22 cellular contexts compared by ENCODE assay signal in the genomic region with DNA sequence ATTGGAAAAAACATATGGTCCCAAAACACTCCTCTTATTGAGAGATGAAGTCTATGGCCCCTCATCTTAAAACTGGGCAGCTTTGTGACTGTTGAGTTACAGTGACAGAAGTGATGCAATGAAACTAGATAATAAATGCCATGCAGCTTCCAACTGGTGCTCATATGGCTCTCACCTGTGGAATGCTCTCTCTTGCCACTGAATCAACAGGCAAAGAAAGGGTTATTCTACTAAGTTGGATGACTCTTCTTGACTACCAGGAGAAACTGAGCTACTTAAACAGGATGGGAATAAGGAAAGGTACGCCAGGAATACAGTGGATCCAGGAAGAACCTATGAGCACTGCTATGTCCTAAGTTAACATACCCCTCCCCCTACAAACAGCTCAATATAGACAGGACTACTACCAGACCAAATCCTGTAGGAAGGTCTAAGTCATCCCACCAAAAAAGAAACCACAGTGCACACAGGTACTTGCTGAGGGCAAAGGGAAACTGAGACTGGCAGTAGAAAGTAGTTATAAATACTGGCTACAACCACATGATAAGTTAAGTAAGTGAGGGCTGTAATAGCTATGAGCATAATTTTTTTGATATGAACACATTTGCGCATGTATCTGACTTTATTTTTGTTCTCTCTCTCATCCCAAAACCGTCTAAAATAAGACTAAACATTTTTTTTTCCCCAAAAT.
DNase-seq lines count a peak whose midpoint lies in the region; ATAC-seq, FAIRE-seq and TF ChIP-seq lines count a peak whose summit lies in the region.
"Had no signal": no experiment of that assay in that cellular context is flagged by ENCODE, and none has a peak within 500 bp of the region (broad histone marks: within the 10 kb centered on the region; RNA-seq: fewer than 3 reads in every experiment).

No MANE protein-coding gene starts in this region.

- peaks cover 2 to 6% of the 10 kb centered on the region in 2 donors for H3K36me3 Mint-ChIP-seq in activated T-cell treated with anti-CD3 and anti-CD28 coated beads, Interleukin-2, amount 50 U/mL, for 72 hours (ENCODE audit: insufficient read depth in 2 of 2)

- peak; percentile 11 for FAIRE-seq in K562 (lab: Jason Lieb, UNC)

- POLR2A ChIA-PET in K562 (lab: Yijun Ruan, JAX) = interaction anchor here (1.1 kb wide), 1 partner anchor 14 kb away, joined by 3 read pairs; no protein-coding TSS in a partner anchor

- TF ChIP-seq RAD21 in K562 (CRISPR knock-in tag; conservative IDR thresholded peaks at IDR 0.05 in 1 of 2, IDR thresholded peaks at IDR 0.05 in 1 of 2) = no peak

- no peaks in the 10 kb centered on the region for H4K20me1 ChIP-seq in K562 (replicated peaks; ENCODE audit: control insufficient read depth, insufficient read depth, low read length)

- no peak overlapping the region for H3K9ac ChIP-seq in K562 (ENCODE audit: insufficient read depth in 1 of 2, low read depth in 2 of 2, low read length in 2 of 2)

- no peak overlapping the region for H3K4me3 Mint-ChIP-seq in activated T-cell treated with anti-CD3 and anti-CD28 coated beads, Interleukin-2, amount 50 U/mL, for 72 hours
- H3K4me3 Mint-ChIP-seq: CD14-positive monocyte; T-helper 1 cell treated with Interleukin-12 subunit alpha and Interleukin-12 subunit beta and Interleukin-4 antibody, amounts not matched to agents 30 μg/mL and 1 μg/mL, for 36 hours had no signal

- peaks cover 2% of the 10 kb centered on the region in 2 donors for H3K9me3 Mint-ChIP-seq in activated T-cell treated with anti-CD3 and anti-CD28 coated beads, Interleukin-2, amount 50 U/mL, for 72 hours

- H3K27me3 Mint-ChIP-seq in activated T-cell treated with anti-CD3 and anti-CD28 coated beads, Interleukin-2, amount 50 U/mL, for 72 hours (ENCODE audit: low read depth) = no peaks in the 10 kb centered on the region

- no peak overlapping the region for H3K4me2 ChIP-seq in K562 (ENCODE audit: insufficient read depth, low read length)

- WGBS in K562 (ENCODE audit: insufficient coverage, low coverage, missing lambda C conversion rate) = 38% methylated on average over 3 of the region's 3 CpGs

- no peak for TF ChIP-seq EP300 in K562 (IDR thresholded peaks at IDR 0.05; ENCODE audit: low read length)

- no peaks in the 10 kb centered on the region for H3K4me1 ChIP-seq in K562 (replicated peaks in 1 of 2; ENCODE audit: control insufficient read depth in 2 of 2, insufficient read depth in 2 of 2, low read length in 2 of 2)

- H3K27ac Mint-ChIP-seq in activated T-cell treated with anti-CD3 and anti-CD28 coated beads, Interleukin-2, amount 50 U/mL, for 72 hours = no peak overlapping the region
- H3K27ac Mint-ChIP-seq: CD14-positive monocyte; T-helper 1 cell treated with Interleukin-12 subunit alpha and Interleukin-12 subunit beta and Interleukin-4 antibody, amounts not matched to agents 30 μg/mL and 1 μg/mL, for 36 hours had no signal

- H3K79me2 ChIP-seq in K562 (ENCODE audit: control insufficient read depth, insufficient read depth, low read length) = peaks cover 4% of the 10 kb centered on the region; the same call in 1 of the 3 replicates

- in situ Hi-C loops in K562 (cut with MboI) = no loop called here

- ATAC-seq in GM19025 (IDR thresholded peaks at IDR 0.05; ENCODE audit: low read depth, unreplicated experiment) = peak; percentile 61
- ATAC-seq in GM21825 (IDR thresholded peaks at IDR 0.05; ENCODE audit: unreplicated experiment) = peak; percentile 52
- ATAC-seq in HG02943 (IDR thresholded peaks at IDR 0.05; ENCODE audit: low read depth, unreplicated experiment) = peak; percentile 61
- ATAC-seq in K562 = no peak
- ATAC-seq in activated T-cell treated with anti-CD3 and anti-CD28 coated beads, Interleukin-2, amount 50 U/mL, for 72 hours (replicated peaks in 1 of 2) = no peak
- ATAC-seq in HG03442 (IDR thresholded peaks at IDR 0.05; ENCODE audit: unreplicated experiment) = no peak

- no peaks in the 10 kb centered on the region for H3K9me3 ChIP-seq in K562 (replicated peaks; ENCODE audit: control insufficient read depth, insufficient read depth, low read depth, low read length)

- H3K27ac ChIP-seq in K562 (ENCODE audit: extremely low read depth, low read depth, low read length) = no peak overlapping the region

- H3K27me3 ChIP-seq in K562 (ENCODE audit: control insufficient read depth in 2 of 2, insufficient read depth in 2 of 2, low read length in 2 of 2) = no peaks in the 10 kb centered on the region

- no peaks in the 10 kb centered on the region for H3K9me1 ChIP-seq in K562 (ENCODE audit: control insufficient read depth, insufficient read depth, low read length)

- CTCF ChIA-PET in K562 (lab: Yijun Ruan, JAX; ENCODE audit: low intra/inter-chr PET ratio) = no interaction called here

- no peak for DNase-seq in K562 (ENCODE audit: extremely low read depth in 1 of 4, low spot score in 3 of 4)
- DNase-seq in iPS-NIHi7 (ENCODE audit: extremely low spot score) = no peak
- no peak for DNase-seq in activated T-cell treated with anti-CD3 and anti-CD28 coated beads, Interleukin-2, amount 50 U/mL, for 72 hours
- DNase-seq in activated gamma-delta T cell treated with Interleukin-2 at 50 U/mL for 16 hours = no peak
- DNase-seq: COR-L47; EL; KBM-7; NCI-H1436; NCI-H2029; NCI-H2171; NCI-H446; NCI-H69; NK-92 treated with Interleukin-12 subunit alpha and Interleukin-12 subunit beta, amount 100 ng/mL, for 24 hours; RPMI8226; SIG-M5 had no signal

- no peaks in the 10 kb centered on the region for H3K36me3 ChIP-seq in K562 (ENCODE audit: control insufficient read depth, insufficient read depth, low read length)
- H3K36me3 ChIP-seq: HAP-1 had no signal

- BruUV-seq in K562 (replicated peaks; lab: Mats Ljungman, UMichigan) = no TSS peak

- no peak for TF ChIP-seq CTCF in K562 (IDR thresholded peaks at IDR 0.05 in 2 of 3, conservative IDR thresholded peaks at IDR 0.05 in 1 of 3; ENCODE audit: insufficient read depth in 2 of 3, low read depth in 1 of 3, low read length in 3 of 3)

- no peak overlapping the region for H2AFZ ChIP-seq in K562 (ENCODE audit: low read depth, low read length)

- TF ChIP-seq POLR2A in K562 (conservative IDR thresholded peaks at IDR 0.05) = no peak

- H3K4me1 Mint-ChIP-seq in activated T-cell treated with anti-CD3 and anti-CD28 coated beads, Interleukin-2, amount 50 U/mL, for 72 hours (ENCODE audit: low read depth) = no peaks in the 10 kb centered on the region
- H3K4me1 Mint-ChIP-seq: CD14-positive monocyte had no signal

- intact Hi-C loops in K562 (cut with micrococcal nuclease) = no loop called here

- H3K4me3 ChIP-seq in K562 = no peak overlapping the region
- H3K4me3 ChIP-seq: HAP-1 had no signal

TF ChIP-seq in K562, 482 proteins besides CTCF, POLR2A, EP300 and RAD21:
- TF ChIP-seq ZNF12 (CRISPR knock-in tag; IDR thresholded peaks at IDR 0.05) (no peak), DPF2 (IDR thresholded peaks at IDR 0.05) (no peak)
TF ChIP-seq in K562: peak in this region for 0.

Comparison
In these comparisons a context has a peak if more than half of its experiments do, and no peak if none do; other contexts are left out.
1. ATAC-seq: peak in GM19025 (single experiment), GM21825 (single experiment) and HG02943 (single experiment); none in K562 (single experiment), activated T-cell treated with anti-CD3 and anti-CD28 coated beads, Interleukin-2, amount 50 U/mL, for 72 hours (0 of 2) and HG03442 (single experiment).